12 cellular contexts compared by ENCODE assay signal in genomic region chr1:182101415-182102041, GRCh38. TPM values are rescaled to one million over a fixed set of nuclear protein-coding genes. Genes with fewer than 3 reads are reported as not detected.
DNase-seq lines count a peak whose midpoint lies in the region; ATAC-seq and TF ChIP-seq lines count a peak whose summit lies in the region.
"Had no signal": no experiment of that assay in that cellular context is flagged by ENCODE, and none has a peak within 500 bp of the region (broad histone marks: within the 10 kb centered on the region; RNA-seq: fewer than 3 reads in every experiment).

No MANE protein-coding gene starts in this region.

- TF ChIP-seq EP300 in sigmoid colon (IDR thresholded peaks at IDR 0.05) = no peak

- H3K9me3 ChIP-seq in lower lobe of right lung (no peaks in the 10 kb centered on the region), sigmoid colon (no peaks in the 10 kb centered on the region)
- H3K9me3 ChIP-seq: ascending aorta had no signal

- no peaks in the 10 kb centered on the region for H3K27me3 ChIP-seq in lower lobe of right lung (ENCODE audit: low read depth)
- no peaks in the 10 kb centered on the region for H3K27me3 ChIP-seq in sigmoid colon
- H3K27me3 ChIP-seq: ascending aorta had no signal

- WGBS in sigmoid colon, 2 donors = 19 to 34% methylated on average over 8 of the region's 8 CpGs

- no peak for TF ChIP-seq POLR2A in sigmoid colon (IDR thresholded peaks at IDR 0.05)

- intact Hi-C loops in lower lobe of right lung (cut with DNase I) = no loop called here
- intact Hi-C loops in sigmoid colon (cut with DNase I) = no loop called here

- H3K27ac ChIP-seq in lower lobe of right lung (no peak overlapping the region), sigmoid colon (no peak overlapping the region)
- H3K27ac ChIP-seq: ascending aorta had no signal

- ATAC-seq in lower lobe of right lung (peak; percentile 68 to 80), HG03280 (IDR thresholded peaks at IDR 0.05; ENCODE audit: unreplicated experiment) (no peak), HG03095 (IDR thresholded peaks at IDR 0.05; ENCODE audit: unreplicated experiment) (no peak)

- H3K36me3 ChIP-seq in lower lobe of right lung (no peaks in the 10 kb centered on the region), sigmoid colon (no peaks in the 10 kb centered on the region)
- H3K36me3 ChIP-seq: ascending aorta had no signal

- H3K4me3 ChIP-seq in lower lobe of right lung (no peak overlapping the region), sigmoid colon (no peak overlapping the region)
- H3K4me3 ChIP-seq: ascending aorta had no signal

- no peaks in the 10 kb centered on the region for H3K4me1 ChIP-seq in lower lobe of right lung
- H3K4me1 ChIP-seq in sigmoid colon = no peaks in the 10 kb centered on the region
- H3K4me1 ChIP-seq: ascending aorta had no signal

- peak; percentile 22 for DNase-seq in SIG-M5 treated with dmso at 0.1 percent for 504 hours (lab: John Stamatoyannopoulos, UW; ENCODE audit: unreplicated experiment)
- no peak for DNase-seq in SIG-M5 (lab: John Stamatoyannopoulos, UW)
- peak; percentile 79 for DNase-seq in ecto neural progenitor cell (ENCODE audit: low spot score)
- peak; percentile 55 for DNase-seq in lower lobe of right lung
- no peak for DNase-seq in sigmoid colon
- DNase-seq in DMS 273 (lab: John Stamatoyannopoulos, UW; ENCODE audit: unreplicated experiment) = no peak
- DNase-seq: ACHN, NCI-H1436 treated with DMSO at 0.1 percent for 48 hours had no signal

- no peak for TF ChIP-seq CTCF in lower lobe of right lung (IDR thresholded peaks at IDR 0.05)
- no peak for TF ChIP-seq CTCF in sigmoid colon (IDR thresholded peaks at IDR 0.05)

RNA-seq across cellular contexts. Expression of gene ZNF648, which starts 40.0 kb away (rescaled TPM):
- total RNA-seq in lower lobe of right lung = not detected
- under 1 TPM in 1 of 4 donors, not detected in 3; under 0.01 TPM for total RNA-seq in sigmoid colon
- under 1 TPM in 1 of 3 donors, not detected in 2; 0.04 TPM for polyA plus RNA-seq in sigmoid colon
- total RNA-seq: ascending aorta had no signal
- polyA plus RNA-seq: IgD-negative memory B cell had no signal

Comparison
In these comparisons a context has a peak if more than half of its experiments do, and no peak if none do; other contexts are left out.
1. DNase-seq: peak in SIG-M5 treated with dmso at 0.1 percent for 504 hours (single experiment), ecto neural progenitor cell (single experiment) and lower lobe of right lung (single experiment); none in SIG-M5 (single experiment), sigmoid colon (single experiment) and DMS 273 (single experiment).
2. ATAC-seq: peak in lower lobe of right lung (2 of 2); none in HG03280 (single experiment) and HG03095 (single experiment).